In the genomic region with DNA sequence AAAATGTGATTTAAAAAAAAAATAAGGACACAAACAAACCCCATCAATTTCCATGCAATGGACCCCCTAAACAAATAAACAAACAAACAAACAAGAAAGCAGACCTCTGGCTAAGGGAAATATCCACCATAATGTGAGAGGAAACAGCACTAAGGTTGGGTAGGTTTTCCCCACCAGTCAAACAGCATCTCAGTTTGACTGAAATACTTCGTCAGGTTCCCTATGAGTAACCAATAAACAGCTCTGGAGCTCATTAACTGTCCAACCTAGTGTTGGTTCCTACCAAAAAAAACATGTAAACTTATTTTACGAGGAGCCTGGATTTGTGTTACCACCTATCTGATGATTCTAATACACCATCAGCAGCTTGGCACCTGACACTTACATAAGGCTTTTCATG, we compare ENCODE assay signal across 25 cellular contexts.
DNase-seq lines count a peak whose midpoint lies in the region; ATAC-seq and TF ChIP-seq lines count a peak whose summit lies in the region.
"Had no signal": no experiment of that assay in that cellular context is flagged by ENCODE, and none has a peak within 500 bp of the region (broad histone marks: within the 10 kb centered on the region; RNA-seq: fewer than 3 reads in every experiment).

No MANE protein-coding gene starts in this region.

- no peaks in the 10 kb centered on the region for H3K36me3 Mint-ChIP-seq in activated CD4-positive, alpha-beta T cell treated with anti-CD3 and anti-CD28 coated beads, Interleukin-2, amount 10 ng/mL, durations not matched to agents 7 days and 5 days (ENCODE audit: low read depth)
- H3K36me3 Mint-ChIP-seq: CD8-positive, alpha-beta memory T cell had no signal

- H3K79me2 ChIP-seq in OCI-LY3 (ENCODE audit: low read length), result no peaks in the 10 kb centered on the region

- H3K4me1 Mint-ChIP-seq in activated CD4-positive, alpha-beta T cell treated with anti-CD3 and anti-CD28 coated beads, Interleukin-2, amount 10 ng/mL, durations not matched to agents 7 days and 5 days, result peaks cover 21% of the 10 kb centered on the region
- H3K4me1 Mint-ChIP-seq: GM23338 had no signal

- H3K9ac ChIP-seq in OCI-LY3 (ENCODE audit: low read length), result no peak overlapping the region

- H2AFZ ChIP-seq in OCI-LY3 (ENCODE audit: low read depth, low read length), result no peak overlapping the region
- H2AFZ ChIP-seq: GM23338 had no signal

- no peaks in the 10 kb centered on the region for H4K20me1 ChIP-seq in OCI-LY3 (ENCODE audit: insufficient read depth, low read length)

- ATAC-seq in HG02588 (IDR thresholded peaks at IDR 0.05; ENCODE audit: unreplicated experiment) (peak; percentile 60), HG03159 (IDR thresholded peaks at IDR 0.05; ENCODE audit: unreplicated experiment) (no peak)
- ATAC-seq: activated T-cell treated with anti-CD3 and anti-CD28 coated beads, Interleukin-2, amount 50 U/mL, for 72 hours; GM23338 had no signal

- no peaks in the 10 kb centered on the region for H3K9me3 ChIP-seq in OCI-LY3 (ENCODE audit: insufficient read depth, low read length)
- H3K9me3 ChIP-seq: esophagus muscularis mucosa, suprapubic skin, upper lobe of left lung had no signal

- H3K9me3 Mint-ChIP-seq in activated CD4-positive, alpha-beta T cell treated with anti-CD3 and anti-CD28 coated beads, Interleukin-2, amount 10 ng/mL, durations not matched to agents 7 days and 5 days, result no peaks in the 10 kb centered on the region
- H3K9me3 Mint-ChIP-seq: GM23338 had no signal

- H3K36me3 ChIP-seq in OCI-LY3 (replicated peaks; ENCODE audit: low read depth, low read length), result no peaks in the 10 kb centered on the region
- H3K36me3 ChIP-seq: esophagus muscularis mucosa, suprapubic skin, upper lobe of left lung, WERI-Rb-1 had no signal

- DNase-seq in activated CD4-positive, alpha-beta T cell treated with anti-CD3 and anti-CD28 coated beads, Interleukin-2, amount 10 ng/mL, durations not matched to agents 7 days and 5 days, result no peak
- DNase-seq in activated CD4-positive, alpha-beta T cell treated with anti-CD3 and anti-CD28 coated beads, Interleukin-2, amount 50 U/mL, for 1 hour, result no peak
- DNase-seq in cerebellar nuclear complex (lab: John Stamatoyannopoulos, UW) (no peak), cerebellum (ENCODE audit: low spot score) (no peak), Ammon's horn (ENCODE audit: low spot score) (no peak)
- DNase-seq: activated CD4-positive, alpha-beta T cell treated with anti-CD3 and anti-CD28 coated beads for 48 hours; activated T-cell treated with anti-CD3 and anti-CD28 coated beads, Interleukin-2, amount 50 U/mL, for 72 hours; caudate nucleus; CD8-positive, alpha-beta memory T cell; foreskin fibroblast; NCI-H1048; NCI-H2107; NCI-H748 treated with DMSO at 0.1 percent for 48 hours; posterior cingulate gyrus; stimulated activated CD4-positive, alpha-beta T cell treated with anti-CD3 and anti-CD28 coated beads, Interleukin-1b, Interleukin-23, amount 100 ng/mL, for 48 hours; stimulated activated naive CD4-positive, alpha-beta T cell treated with Interleukin-2 at 50 U/mL for 16 hours; upper lobe of left lung; WERI-Rb-1 had no signal

- no peak for TF ChIP-seq CTCF in OCI-LY3 (IDR thresholded peaks at IDR 0.05; ENCODE audit: low read depth, low read length)

- H3K4me3 ChIP-seq in OCI-LY3 (ENCODE audit: low read length), result peak overlapping the region; percentile 39
- H3K4me3 ChIP-seq: esophagus muscularis mucosa, GM23338, smooth muscle cell, suprapubic skin, upper lobe of left lung had no signal

- peaks cover 50% of the 10 kb centered on the region for H3K4me1 ChIP-seq in OCI-LY3 (ENCODE audit: low read length)
- H3K4me1 ChIP-seq: esophagus muscularis mucosa, suprapubic skin had no signal

- H3K4me2 ChIP-seq in OCI-LY3 (ENCODE audit: low read length), result peak overlapping the region; percentile 60
- H3K4me2 ChIP-seq: GM23338, smooth muscle cell had no signal

- POLR2A ChIA-PET in activated CD4-positive, alpha-beta T cell treated with anti-CD3 and anti-CD28 coated beads, Interleukin-2, amount 10 ng/mL, durations not matched to agents 7 days and 5 days (lab: Charles Lee), result interaction anchor here (0.7 kb wide), 1 partner anchor 305 kb away, joined by 5 read pairs; no protein-coding TSS in a partner anchor

- H3K27ac ChIP-seq in OCI-LY3 (ENCODE audit: low read length), result peak overlapping the region; percentile 54; the same call in 1 of the 2 replicates
- H3K27ac ChIP-seq: esophagus muscularis mucosa, suprapubic skin, upper lobe of left lung, WERI-Rb-1 had no signal

- H3K27me3 ChIP-seq in OCI-LY3 (ENCODE audit: low read depth, low read length), result no peaks in the 10 kb centered on the region
- H3K27me3 ChIP-seq: esophagus muscularis mucosa, suprapubic skin, upper lobe of left lung had no signal

- H3K27ac Mint-ChIP-seq in activated CD4-positive, alpha-beta T cell treated with anti-CD3 and anti-CD28 coated beads, Interleukin-2, amount 10 ng/mL, durations not matched to agents 7 days and 5 days, result peak overlapping the region; percentile 79
- H3K27ac Mint-ChIP-seq: activated T-cell treated with anti-CD3 and anti-CD28 coated beads, Interleukin-2, amount 50 U/mL, for 72 hours; GM23338 had no signal

- H3K27me3 Mint-ChIP-seq in activated CD4-positive, alpha-beta T cell treated with anti-CD3 and anti-CD28 coated beads, Interleukin-2, amount 10 ng/mL, durations not matched to agents 7 days and 5 days, result peaks cover 6% of the 10 kb centered on the region
- H3K27me3 Mint-ChIP-seq: CD8-positive, alpha-beta memory T cell had no signal

- CTCF ChIA-PET in activated CD4-positive, alpha-beta T cell treated with anti-CD3 and anti-CD28 coated beads, Interleukin-2, amount 10 ng/mL, durations not matched to agents 7 days and 5 days (lab: Charles Lee), result no interaction called here

- no peak overlapping the region for H3K4me3 Mint-ChIP-seq in activated CD4-positive, alpha-beta T cell treated with anti-CD3 and anti-CD28 coated beads, Interleukin-2, amount 10 ng/mL, durations not matched to agents 7 days and 5 days
- H3K4me3 Mint-ChIP-seq: activated T-cell treated with anti-CD3 and anti-CD28 coated beads, Interleukin-2, amount 50 U/mL, for 72 hours; GM23338 had no signal
